ENCODE assay signal across 9 cellular contexts in the genomic region with DNA sequence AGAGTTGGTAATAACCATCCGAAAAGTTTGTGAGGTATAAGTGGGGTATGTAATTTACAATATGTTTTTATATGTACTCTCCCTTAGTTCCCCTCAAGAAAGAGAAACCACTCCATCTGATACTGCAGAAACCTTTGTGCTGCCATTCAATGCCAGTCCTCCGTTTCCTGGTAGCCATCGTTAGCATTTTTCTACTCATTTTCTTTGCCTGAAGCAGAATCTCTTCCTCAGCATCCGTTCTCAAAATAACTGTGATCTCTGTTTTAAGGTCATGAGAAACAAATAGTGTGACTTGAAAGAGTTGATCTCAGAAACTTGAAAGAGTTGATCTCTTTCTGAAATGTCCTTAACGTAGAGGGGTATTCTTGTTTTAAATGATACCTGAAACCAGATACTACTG. TPM values are rescaled to one million over a fixed set of nuclear protein-coding genes. Genes with fewer than 3 reads are reported as not detected.
DNase-seq lines count a peak whose midpoint lies in the region; ATAC-seq, FAIRE-seq and TF ChIP-seq lines count a peak whose summit lies in the region.
"Had no signal": no experiment of that assay in that cellular context is flagged by ENCODE, and none has a peak within 500 bp of the region (broad histone marks: within the 10 kb centered on the region; RNA-seq: fewer than 3 reads in every experiment).

No MANE protein-coding gene starts in this region.

- dilution Hi-C loops in keratinocyte (cut with MboI; ENCODE audit: extremely low pct_ligation_motif_present, low sequenced_read_pairs): no loop called here

- H3K27ac ChIP-seq in keratinocyte (ENCODE audit: control insufficient read depth, insufficient read depth, low read length) (peak overlapping the region; percentile 85), thyroid gland (no peak overlapping the region)

- H2AFZ ChIP-seq in keratinocyte (ENCODE audit: control insufficient read depth, low read length): no peak overlapping the region

- H3K9me1 ChIP-seq in keratinocyte (ENCODE audit: control insufficient read depth, extremely low read depth, insufficient read depth, low read length): no peaks in the 10 kb centered on the region

- intact Hi-C loops in thyroid gland (cut with DNase I): no loop called here

- peaks cover 49% of the 10 kb centered on the region for H3K36me3 Mint-ChIP-seq in activated CD8-positive, alpha-beta memory T cell treated with anti-CD3 and anti-CD28 coated beads, Interleukin-2, amount 10 ng/mL, durations not matched to agents 7 days and 5 days
- H3K36me3 Mint-ChIP-seq in activated T-helper 17 cell treated with anti-CD3 and anti-CD28 coated beads, Interleukin-2, amount 50 U/mL, for 72 hours (ENCODE audit: low read depth): peaks cover 92% of the 10 kb centered on the region

- peak overlapping the region; percentile 92 for H3K9ac ChIP-seq in keratinocyte (ENCODE audit: control insufficient read depth, extremely low read depth, insufficient read depth, low read length)

- DNase-seq in activated CD8-positive, alpha-beta memory T cell treated with anti-CD3 and anti-CD28 coated beads, Interleukin-2, amount 10 ng/mL, durations not matched to agents 7 days and 5 days: no peak
- DNase-seq in activated CD8-positive, alpha-beta memory T cell treated with anti-CD3 and anti-CD28 coated beads for 24 hours: no peak
- no peak for DNase-seq in keratinocyte (ENCODE audit: low read depth, low spot score)
- DNase-seq in thyroid gland: no peak
- no peak for DNase-seq in T-helper 9 cell
- DNase-seq in iPS-NIHi7 (ENCODE audit: extremely low spot score): no peak
- DNase-seq: NCI-H1694 had no signal

- H3K4me3 ChIP-seq in keratinocyte (ENCODE audit: control insufficient read depth in 2 of 3, extremely low read depth in 1 of 3, insufficient read depth in 2 of 3, low read depth in 1 of 3, low read length in 3 of 3) (peak overlapping the region; percentile 61 to 99 (median 95)), thyroid gland (replicated peaks in 1 of 3) (peak overlapping the region; percentile 60 to 91 (median 85))

- H3K27ac Mint-ChIP-seq in activated CD8-positive, alpha-beta memory T cell treated with anti-CD3 and anti-CD28 coated beads, Interleukin-2, amount 10 ng/mL, durations not matched to agents 7 days and 5 days: peak overlapping the region; percentile 97
- peak overlapping the region; percentile 99 for H3K27ac Mint-ChIP-seq in activated T-helper 17 cell treated with anti-CD3 and anti-CD28 coated beads, Interleukin-2, amount 50 U/mL, for 72 hours

- H3K4me1 ChIP-seq in keratinocyte (ENCODE audit: control insufficient read depth, extremely low read depth, insufficient read depth, low read length) (peaks cover 16% of the 10 kb centered on the region), thyroid gland (peaks cover 16 to 26% of the 10 kb centered on the region in 2 donors)

- H3K27me3 Mint-ChIP-seq in activated CD8-positive, alpha-beta memory T cell treated with anti-CD3 and anti-CD28 coated beads, Interleukin-2, amount 10 ng/mL, durations not matched to agents 7 days and 5 days: no peaks in the 10 kb centered on the region
- H3K27me3 Mint-ChIP-seq in activated T-helper 17 cell treated with anti-CD3 and anti-CD28 coated beads, Interleukin-2, amount 50 U/mL, for 72 hours: no peaks in the 10 kb centered on the region

- H4K20me1 ChIP-seq in keratinocyte (ENCODE audit: control insufficient read depth, extremely low read depth, insufficient read depth, low read length): peaks cover 2% of the 10 kb centered on the region

- peak overlapping the region; percentile 96 for H3K4me2 ChIP-seq in keratinocyte (ENCODE audit: control insufficient read depth, extremely low read depth, insufficient read depth, low read depth, low read length)

- H3K79me2 ChIP-seq in keratinocyte (ENCODE audit: control insufficient read depth, insufficient read depth, low read length): peaks cover 78% of the 10 kb centered on the region

- TF ChIP-seq CTCF in keratinocyte (optimal IDR thresholded peaks at IDR 0.05 in 1 of 3, IDR thresholded peaks at IDR 0.05 in 1 of 3, conservative IDR thresholded peaks at IDR 0.05 in 1 of 3; ENCODE audit: extremely low read depth in 1 of 3, insufficient read depth in 2 of 3, low read length in 3 of 3) (no peak), thyroid gland (IDR thresholded peaks at IDR 0.05) (no peak)

- CTCF ChIA-PET in activated CD8-positive, alpha-beta memory T cell treated with anti-CD3 and anti-CD28 coated beads, Interleukin-2, amount 10 ng/mL, durations not matched to agents 7 days and 5 days (lab: Charles Lee): interaction anchor here (2.5 kb wide), 1 partner anchor 279 kb away, joined by 16 read pairs; no protein-coding TSS in a partner anchor

- H3K4me1 Mint-ChIP-seq in activated CD8-positive, alpha-beta memory T cell treated with anti-CD3 and anti-CD28 coated beads, Interleukin-2, amount 10 ng/mL, durations not matched to agents 7 days and 5 days: peaks cover 52% of the 10 kb centered on the region
- H3K4me1 Mint-ChIP-seq in activated T-helper 17 cell treated with anti-CD3 and anti-CD28 coated beads, Interleukin-2, amount 50 U/mL, for 72 hours: peaks cover 44% of the 10 kb centered on the region

- no peak for ATAC-seq in activated CD8-positive, alpha-beta memory T cell treated with anti-CD3 and anti-CD28 coated beads, Interleukin-2, amount 10 ng/mL, durations not matched to agents 7 days and 5 days
- ATAC-seq in activated T-helper 17 cell treated with anti-CD3 and anti-CD28 coated beads, Interleukin-2, amount 50 U/mL, for 72 hours (replicated peaks): peak; percentile 13
- ATAC-seq in GM19035 (IDR thresholded peaks at IDR 0.05; ENCODE audit: unreplicated experiment): no peak

- no peaks in the 10 kb centered on the region for H3K27me3 ChIP-seq in keratinocyte (ENCODE audit: control insufficient read depth, extremely low read depth, insufficient read depth, low read length)
- no peaks in the 10 kb centered on the region for H3K27me3 ChIP-seq in thyroid gland

- peaks cover 10 to 14% of the 10 kb centered on the region in 2 experiments for H3K36me3 ChIP-seq in keratinocyte (ENCODE audit: control insufficient read depth in 2 of 2, extremely low read depth in 1 of 2, insufficient read depth in 2 of 2, low read length in 2 of 2)
- peaks cover 8 to 19% of the 10 kb centered on the region in 2 donors for H3K36me3 ChIP-seq in thyroid gland

- H3K9me3 ChIP-seq in keratinocyte (ENCODE audit: control insufficient read depth, low read depth, low read length) (no peaks in the 10 kb centered on the region), thyroid gland (no peaks in the 10 kb centered on the region)

- H3K4me3 Mint-ChIP-seq in activated CD8-positive, alpha-beta memory T cell treated with anti-CD3 and anti-CD28 coated beads, Interleukin-2, amount 10 ng/mL, durations not matched to agents 7 days and 5 days: peak overlapping the region; percentile 93
- H3K4me3 Mint-ChIP-seq in activated T-helper 17 cell treated with anti-CD3 and anti-CD28 coated beads, Interleukin-2, amount 50 U/mL, for 72 hours: peak overlapping the region; percentile 90

- 21 to 23% methylated on average over 5 of the region's 5 CpGs for WGBS in thyroid gland, 2 donors

- no peaks in the 10 kb centered on the region for H3K9me3 Mint-ChIP-seq in activated CD8-positive, alpha-beta memory T cell treated with anti-CD3 and anti-CD28 coated beads, Interleukin-2, amount 10 ng/mL, durations not matched to agents 7 days and 5 days (ENCODE audit: low read depth)
- H3K9me3 Mint-ChIP-seq in activated T-helper 17 cell treated with anti-CD3 and anti-CD28 coated beads, Interleukin-2, amount 50 U/mL, for 72 hours: no peaks in the 10 kb centered on the region

- no peak for TF ChIP-seq POLR2A in thyroid gland (IDR thresholded peaks at IDR 0.05)

- no peak for FAIRE-seq in keratinocyte (lab: Jason Lieb, UNC)

RNA-seq across cellular contexts. Expression of a gene that starts 1.0 kb away (rescaled TPM):
- total RNA-seq in activated CD8-positive, alpha-beta memory T cell treated with anti-CD3 and anti-CD28 coated beads, Interleukin-2, amount 10 ng/mL, durations not matched to agents 7 days and 5 days: 100 to 1,000 TPM; 164 to 172 TPM
- 100 to 1,000 TPM; 165 to 170 TPM for total RNA-seq in activated T-helper 17 cell treated with anti-CD3 and anti-CD28 coated beads, Interleukin-2, amount 50 U/mL, for 72 hours
- 42.3 to 93.1 TPM (median 59.3 TPM) in 3 replicates for polyA plus RNA-seq in keratinocyte
- 22.5 TPM for polyA plus RNA-seq in keratinocyte (2011; ENCODE audit: low read depth)
- 14.4 and 48.0 TPM in 2 replicates for polyA plus RNA-seq in keratinocyte (2011; cell fraction: cytosol; rRNA removed)
- 115 and 158 TPM in 2 replicates for polyA plus RNA-seq in keratinocyte (2011; cell fraction: nucleus; rRNA removed)
- polyA plus RNA-seq in keratinocyte (2012; ENCODE audit: low replicate concordance): 27.7 and 32.8 TPM in 2 replicates
- polyA minus RNA-seq in keratinocyte: 7.3 to 109 TPM (median 66.9 TPM) in 3 replicates
- polyA minus RNA-seq in keratinocyte (2011; cell fraction: cytosol; rRNA and poly(A)+ RNA removed): 83.6 TPM
- 75.8 and 135 TPM in 2 replicates for polyA minus RNA-seq in keratinocyte (2011; cell fraction: nucleus; rRNA and poly(A)+ RNA removed)
- 100 to 1,000 TPM in 3 of 4 donors, 10 to 100 TPM in 1; 91.4 to 522 (median 160) TPM for total RNA-seq in thyroid gland

RNA-seq across cellular contexts. Expression of a gene that starts 1.3 kb away (rescaled TPM):
- total RNA-seq in activated CD8-positive, alpha-beta memory T cell treated with anti-CD3 and anti-CD28 coated beads, Interleukin-2, amount 10 ng/mL, durations not matched to agents 7 days and 5 days: 10 to 100 TPM; 38.2 to 51.2 TPM
- 10 to 100 TPM; 30.3 to 62.0 TPM for total RNA-seq in activated T-helper 17 cell treated with anti-CD3 and anti-CD28 coated beads, Interleukin-2, amount 50 U/mL, for 72 hours
- polyA plus RNA-seq in keratinocyte: 10.1 to 22.8 TPM (median 16.1 TPM) in 3 replicates
- polyA plus RNA-seq in keratinocyte (2011; ENCODE audit: low read depth): 17.6 TPM
- polyA plus RNA-seq in keratinocyte (2011; cell fraction: cytosol; rRNA removed): 12.9 and 14.3 TPM in 2 replicates
- polyA plus RNA-seq in keratinocyte (2011; cell fraction: nucleus; rRNA removed): 45.2 and 48.9 TPM in 2 replicates
- 7.7 and 57.8 TPM in 2 replicates for polyA plus RNA-seq in keratinocyte (2012; ENCODE audit: low replicate concordance)
- polyA minus RNA-seq in keratinocyte: 18.2 to 56.7 TPM (median 29.2 TPM) in 3 replicates
- polyA minus RNA-seq in keratinocyte (2011; cell fraction: cytosol; rRNA and poly(A)+ RNA removed): 13.2 TPM
- polyA minus RNA-seq in keratinocyte (2011; cell fraction: nucleus; rRNA and poly(A)+ RNA removed): 34.6 and 76.8 TPM in 2 replicates
- total RNA-seq in thyroid gland: 10 to 100 TPM; 13.5 to 32.6 (median 24.1) TPM
